ENCODE assay signal across 23 cellular contexts in genomic region chr6:149910721-149911151, GRCh38. TPM values are rescaled to one million over a fixed set of nuclear protein-coding genes. Genes with fewer than 3 reads are reported as not detected.
DNase-seq lines count a peak whose midpoint lies in the region; ATAC-seq and TF ChIP-seq lines count a peak whose summit lies in the region.
"Had no signal": no experiment of that assay in that cellular context is flagged by ENCODE, and none has a peak within 500 bp of the region (broad histone marks: within the 10 kb centered on the region; RNA-seq: fewer than 3 reads in every experiment).

No MANE protein-coding gene starts in this region.

- no peak for TF ChIP-seq CTCF in right atrium auricular region (IDR thresholded peaks at IDR 0.05)
- no peak for TF ChIP-seq CTCF in left ventricle myocardium inferior (IDR thresholded peaks at IDR 0.05; ENCODE audit: borderline replicate concordance)
- TF ChIP-seq CTCF in endodermal cell (conservative IDR thresholded peaks at IDR 0.05), result no peak
- no peak for TF ChIP-seq CTCF in spleen (IDR thresholded peaks at IDR 0.05 in 8 of 11, conservative IDR thresholded peaks at IDR 0.05 in 3 of 11)

- no peak for ATAC-seq in GM21515 (IDR thresholded peaks at IDR 0.05; ENCODE audit: unreplicated experiment)
- no peak for ATAC-seq in HG02840 (IDR thresholded peaks at IDR 0.05; ENCODE audit: low FRiP score, unreplicated experiment)
- ATAC-seq: K562, PC-3 had no signal

- no peaks in the 10 kb centered on the region for H3K4me1 Mint-ChIP-seq in endodermal cell
- H3K4me1 Mint-ChIP-seq: CD14-positive monocyte; CD8-positive, alpha-beta memory T cell had no signal

- no peak overlapping the region for H3K9ac ChIP-seq in endodermal cell (ENCODE audit: extremely low read depth, low read length, poor library complexity, severe bottlenecking)
- H3K9ac ChIP-seq: SK-N-SH had no signal

- 84 to 96% methylated on average over 12 to 23 of the region's 23 CpGs for WGBS in endodermal cell (ENCODE audit: insufficient coverage in 1 of 2, insufficient read length in 1 of 2), 2 experiments
- WGBS in spleen, 5 donors, result 91 to 96% (median 94%) methylated on average over 23 of the region's 23 CpGs

- H3K27ac ChIP-seq in right atrium auricular region (no peak overlapping the region), left ventricle myocardium inferior (replicated peaks) (no peak overlapping the region), endodermal cell (ENCODE audit: low read depth, low read length) (no peak overlapping the region), spleen (no peak overlapping the region)

- no peaks in the 10 kb centered on the region for H3K9me3 ChIP-seq in right atrium auricular region
- peaks cover 12% of the 10 kb centered on the region for H3K9me3 ChIP-seq in left ventricle myocardium inferior (replicated peaks)
- no peaks in the 10 kb centered on the region for H3K9me3 ChIP-seq in endodermal cell (ENCODE audit: control insufficient read depth, low read length)
- H3K9me3 ChIP-seq in spleen, result peaks cover 0 to 24% (median 17%) of the 10 kb centered on the region in 8 donors
- H3K9me3 ChIP-seq: BE2C, SK-N-SH had no signal

- TF ChIP-seq POLR2A in spleen (IDR thresholded peaks at IDR 0.05), result no peak

- H3K9me3 Mint-ChIP-seq in endodermal cell, result peaks cover 36% of the 10 kb centered on the region

- intact Hi-C loops in left ventricle myocardium inferior (cut with micrococcal nuclease), result no loop called here
- intact Hi-C loops in spleen (cut with DNase I; ENCODE audit: low total_unique reads), result no loop called here

- no peak overlapping the region for H3K27ac Mint-ChIP-seq in endodermal cell
- H3K27ac Mint-ChIP-seq: CD14-positive monocyte; CD8-positive, alpha-beta memory T cell had no signal

- peaks cover 57% of the 10 kb centered on the region for H3K27me3 Mint-ChIP-seq in endodermal cell (ENCODE audit: insufficient read depth)

- no peak overlapping the region for H3K4me3 Mint-ChIP-seq in endodermal cell
- H3K4me3 Mint-ChIP-seq: CD14-positive monocyte; CD8-positive, alpha-beta memory T cell had no signal

- H3K27me3 ChIP-seq in right atrium auricular region, result no peaks in the 10 kb centered on the region
- no peaks in the 10 kb centered on the region for H3K27me3 ChIP-seq in left ventricle myocardium inferior (ENCODE audit: low read depth)
- H3K27me3 ChIP-seq in endodermal cell (ENCODE audit: control insufficient read depth, insufficient read depth, low read length, poor library complexity, severe bottlenecking), result peaks cover 28% of the 10 kb centered on the region
- peaks cover 0 to 27% (median 0%) of the 10 kb centered on the region in 7 donors for H3K27me3 ChIP-seq in spleen (replicated peaks in 1 of 7)

- no peaks in the 10 kb centered on the region for H3K36me3 ChIP-seq in right atrium auricular region
- H3K36me3 ChIP-seq in left ventricle myocardium inferior, result no peaks in the 10 kb centered on the region
- no peaks in the 10 kb centered on the region for H3K36me3 ChIP-seq in endodermal cell (ENCODE audit: control insufficient read depth, insufficient read depth, low read length)
- no peaks in the 10 kb centered on the region for H3K36me3 ChIP-seq in spleen
- H3K36me3 ChIP-seq: BE2C had no signal

- H3K36me3 Mint-ChIP-seq in endodermal cell (ENCODE audit: low read depth), result no peaks in the 10 kb centered on the region

- no peaks in the 10 kb centered on the region for H3K4me1 ChIP-seq in right atrium auricular region
- peaks cover 6% of the 10 kb centered on the region for H3K4me1 ChIP-seq in left ventricle myocardium inferior
- H3K4me1 ChIP-seq in endodermal cell (ENCODE audit: control insufficient read depth, insufficient read depth, low read length), result no peaks in the 10 kb centered on the region
- peaks cover 0 to 6% (median 0%) of the 10 kb centered on the region in 6 donors for H3K4me1 ChIP-seq in spleen

- H3K4me3 ChIP-seq in right atrium auricular region (no peak overlapping the region), left ventricle myocardium inferior (no peak overlapping the region), endodermal cell (ENCODE audit: low read length) (no peak overlapping the region), spleen (no peak overlapping the region)
- H3K4me3 ChIP-seq: K562 had no signal

- peak; percentile 38 for DNase-seq in right atrium auricular region (ENCODE audit: low spot score)
- DNase-seq in left ventricle myocardium inferior, result no peak
- DNase-seq in endodermal cell, result peak; percentile 28
- DNase-seq in spleen, result peak; percentile 31
- DNase-seq in NCI-H2227 treated with DMSO at 0.1 percent for 48 hours (lab: John Stamatoyannopoulos, UW), result no peak
- DNase-seq: BE2C; CD8-positive, alpha-beta memory T cell; DMS 273 treated with DMSO at 0.1 percent for 48 hours; DMS79 treated with DMSO at 0.1 percent for 48 hours; GF-D8; Kasumi-1; NCI-H2029; NCI-H226; NCI-H510A; NCI-H69; PC-3; SK-N-SH; SW 1271 had no signal

RNA-seq across cellular contexts. Expression of gene RAET1G, which starts 12.2 kb away (rescaled TPM):
- total RNA-seq in right atrium auricular region (1 to 10 TPM; 1.5 to 1.6 TPM), left ventricle myocardium inferior (0.19 TPM), endodermal cell (not detected), spleen (1 to 10 TPM in 1 of 7 donors, not detected in 6; 1.2 TPM)
- not detected for polyA plus RNA-seq in endodermal cell (2013, experiment 1 of 2)
- not detected for polyA plus RNA-seq in endodermal cell (2013, experiment 2 of 2)
- polyA plus RNA-seq in spleen, result under 1 TPM in 1 of 3 donors, not detected in 2; 0.09 TPM
- total RNA-seq: CD8-positive, alpha-beta memory T cell; K562 had no signal
- polyA plus RNA-seq: CD14-positive monocyte; CD8-positive, alpha-beta memory T cell had no signal

RNA-seq across cellular contexts. Expression of gene RAET1E, which starts 12.8 kb away (rescaled TPM):
- 1 to 10 TPM in 1 of 2 donors, under 1 TPM in 1; 0.52 to 4.3 TPM for total RNA-seq in right atrium auricular region
- 0.19 TPM for total RNA-seq in left ventricle myocardium inferior
- not detected for total RNA-seq in endodermal cell
- polyA plus RNA-seq in endodermal cell (2013, experiment 1 of 2), result not detected
- polyA plus RNA-seq in endodermal cell (2013, experiment 2 of 2), result not detected
- 1 to 10 TPM in 6 of 7 donors, under 1 TPM in 1; 0.94 to 3.4 (median 2.0) TPM for total RNA-seq in spleen
- under 1 TPM; 0.04 to 0.80 (median 0.23) TPM for polyA plus RNA-seq in spleen
- total RNA-seq: CD8-positive, alpha-beta memory T cell; K562 had no signal
- polyA plus RNA-seq: CD14-positive monocyte; CD8-positive, alpha-beta memory T cell; K562 had no signal

RNA-seq across cellular contexts. Expression of gene ULBP2, which starts 31.1 kb away (rescaled TPM):
- total RNA-seq in right atrium auricular region (1 to 10 TPM in 1 of 2 donors, under 1 TPM in 1; 0.82 to 2.4 TPM), left ventricle myocardium inferior (0.93 TPM), endodermal cell (under 1 TPM in 1 of 2 donors, not detected in 1; 0.20 TPM), spleen (not detected)
- polyA plus RNA-seq in endodermal cell (2013, experiment 1 of 2), result 0.78 TPM
- polyA plus RNA-seq in endodermal cell (2013, experiment 2 of 2), result 0.58 TPM
- under 1 TPM; 0.10 to 0.30 (median 0.20) TPM for polyA plus RNA-seq in spleen

RNA-seq across cellular contexts. Expression of gene LRP11, which starts 46.6 kb away (rescaled TPM):
- 10 to 100 TPM; 17.0 to 25.7 TPM for total RNA-seq in right atrium auricular region
- 18.2 TPM for total RNA-seq in left ventricle myocardium inferior
- 1 to 10 TPM; 3.6 to 6.0 TPM for total RNA-seq in endodermal cell
- polyA plus RNA-seq in endodermal cell (2013, experiment 1 of 2), result 14.1 TPM
- 13.2 TPM for polyA plus RNA-seq in endodermal cell (2013, experiment 2 of 2)
- total RNA-seq in spleen, result 10 to 100 TPM in 3 of 7 donors, 1 to 10 TPM in 4; 5.3 to 15.0 (median 9.9) TPM
- polyA plus RNA-seq in spleen, result 1 to 10 TPM in 2 of 3 donors, under 1 TPM in 1; 0.65 to 2.6 (median 2.0) TPM

RNA-seq across cellular contexts. Expression of gene ULBP1, which starts 53.0 kb away (rescaled TPM):
- total RNA-seq in right atrium auricular region (under 1 TPM; 0.11 to 0.31 TPM), left ventricle myocardium inferior (0.38 TPM), endodermal cell (under 1 TPM; 0.31 to 0.55 TPM), spleen (under 1 TPM in 2 of 7 donors, not detected in 5; 0.23 to 0.34 TPM)
- polyA plus RNA-seq in endodermal cell (2013, experiment 1 of 2), result 4.0 TPM
- polyA plus RNA-seq in endodermal cell (2013, experiment 2 of 2), result 2.5 TPM
- under 1 TPM in 2 of 3 donors, not detected in 1; 0.03 to 0.08 TPM for polyA plus RNA-seq in spleen
- total RNA-seq: MCF 10A had no signal
- polyA plus RNA-seq: CD8-positive, alpha-beta memory T cell had no signal

Comparison
In these comparisons a context has a peak if more than half of its experiments do, and no peak if none do; other contexts are left out.
1. DNase-seq: peak in right atrium auricular region (single experiment), endodermal cell (single experiment) and spleen (single experiment); none in left ventricle myocardium inferior (single experiment) and NCI-H2227 treated with DMSO at 0.1 percent for 48 hours (single experiment).